9 cellular contexts compared by ENCODE assay signal in the genomic region with DNA sequence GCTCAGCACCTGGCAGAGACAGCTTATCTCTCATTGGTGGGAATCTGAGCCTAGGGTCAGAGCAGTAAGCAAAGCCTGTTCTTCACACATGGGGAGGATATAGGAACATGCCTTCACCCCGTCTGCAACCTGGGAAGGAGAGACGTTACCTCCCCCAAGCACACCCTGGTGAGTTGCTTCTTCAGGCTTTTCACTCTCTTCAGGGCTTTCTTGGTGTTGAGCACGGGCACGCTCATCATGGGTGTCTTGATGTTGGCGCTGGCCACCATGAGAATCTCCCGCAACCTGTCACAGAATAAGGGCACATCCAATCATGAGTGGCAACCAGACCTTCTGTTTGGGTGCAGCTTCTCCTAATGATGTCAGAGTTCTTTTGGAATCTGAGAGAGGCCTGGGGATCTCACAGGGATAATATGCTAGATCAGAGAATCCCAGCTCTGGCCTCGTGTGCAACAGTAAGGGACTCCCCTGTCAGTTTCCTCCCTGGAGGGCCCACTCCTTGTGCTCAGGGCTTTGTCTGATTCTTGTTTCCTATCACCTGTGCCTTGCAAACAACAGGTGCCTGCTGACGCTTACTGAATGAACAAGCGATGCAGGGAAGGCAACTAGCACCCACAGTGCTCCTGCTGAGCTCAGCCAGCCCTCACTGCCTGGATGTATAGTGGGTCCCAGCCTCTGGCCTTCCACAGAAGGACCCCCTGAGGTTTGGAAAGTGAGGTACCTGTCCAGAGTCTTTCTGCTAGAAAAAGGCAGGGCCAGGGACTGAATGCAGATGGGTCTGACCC.
DNase-seq lines count a peak whose midpoint lies in the region; ATAC-seq and TF ChIP-seq lines count a peak whose summit lies in the region.
"Had no signal": no experiment of that assay in that cellular context is flagged by ENCODE, and none has a peak within 500 bp of the region (broad histone marks: within the 10 kb centered on the region; RNA-seq: fewer than 3 reads in every experiment).

No MANE protein-coding gene starts in this region.

- H3K4me1 ChIP-seq in gastroesophageal sphincter, result peaks cover 0 to 45% (median 34%) of the 10 kb centered on the region in 3 donors
- peaks cover 24% of the 10 kb centered on the region for H3K4me1 ChIP-seq in mucosa of descending colon (ENCODE audit: low read depth)

- H3K9me3 Mint-ChIP-seq in T-helper 2 cell treated with Interferon-gamma antibody and Interleukin-4, amounts not matched to agents 5 μg/mL and 100 μg/mL, for 36 hours, result no peaks in the 10 kb centered on the region

- TF ChIP-seq CTCF in gastroesophageal sphincter (IDR thresholded peaks at IDR 0.05), result no peak
- TF ChIP-seq CTCF in mucosa of descending colon (IDR thresholded peaks at IDR 0.05), result no peak

- H3K27ac ChIP-seq in gastroesophageal sphincter (peak overlapping the region in 3 of 4 donors; percentile 0 to 86 (median 79)), skin epidermis (peak overlapping the region in 20 of 21 experiments; percentile 10 to 95 (median 86))

- TF ChIP-seq POLR2A in gastroesophageal sphincter (IDR thresholded peaks at IDR 0.05), result no peak

- no peak overlapping the region for H3K4me3 Mint-ChIP-seq in T-helper 2 cell treated with Interferon-gamma antibody and Interleukin-4, amounts not matched to agents 5 μg/mL and 100 μg/mL, for 36 hours

- H3K4me1 Mint-ChIP-seq in T-helper 2 cell treated with Interferon-gamma antibody and Interleukin-4, amounts not matched to agents 5 μg/mL and 100 μg/mL, for 36 hours (ENCODE audit: low read depth), result peaks cover 62% of the 10 kb centered on the region

- ATAC-seq in gastroesophageal sphincter, result no peak
- ATAC-seq in mucosa of descending colon, result no peak

- TF ChIP-seq EP300 in gastroesophageal sphincter (IDR thresholded peaks at IDR 0.05), result no peak

- WGBS in gastroesophageal sphincter (ENCODE audit: low coverage in 1 of 2), 2 donors, result 80 to 92% methylated on average over 1 to 4 of the region's 9 CpGs

- peak overlapping the region; percentile 98 for H3K27ac Mint-ChIP-seq in T-helper 2 cell treated with Interferon-gamma antibody and Interleukin-4, amounts not matched to agents 5 μg/mL and 100 μg/mL, for 36 hours

- peaks cover 48% of the 10 kb centered on the region for H3K36me3 Mint-ChIP-seq in T-helper 2 cell treated with Interferon-gamma antibody and Interleukin-4, amounts not matched to agents 5 μg/mL and 100 μg/mL, for 36 hours (ENCODE audit: low read depth)

- intact Hi-C loops in mucosa of descending colon (cut with DNase I, micrococcal nuclease), result no loop called here

- no peak overlapping the region for H3K4me3 ChIP-seq in gastroesophageal sphincter
- H3K4me3 ChIP-seq in skin epidermis, result no peak overlapping the region
- H3K4me3 ChIP-seq in mucosa of descending colon, result no peak overlapping the region
- H3K4me3 ChIP-seq: lung had no signal

- H3K27me3 ChIP-seq in gastroesophageal sphincter, result no peaks in the 10 kb centered on the region

- no peaks in the 10 kb centered on the region for H3K27me3 Mint-ChIP-seq in T-helper 2 cell treated with Interferon-gamma antibody and Interleukin-4, amounts not matched to agents 5 μg/mL and 100 μg/mL, for 36 hours (ENCODE audit: low read depth)

- DNase-seq in T-helper 2 cell treated with Interferon-gamma antibody and Interleukin-4, amounts not matched to agents 5 μg/mL and 100 μg/mL, for 36 hours (ENCODE audit: low spot score), result no peak
- DNase-seq in T-helper 2 cell (no peak), RPMI8226 (peak; percentile 49), NCI-H526 (lab: John Stamatoyannopoulos, UW) (no peak), inferior parietal cortex (ENCODE audit: extremely low spot score) (no peak), mucosa of descending colon (no peak)

- H3K36me3 ChIP-seq in gastroesophageal sphincter (peaks cover 0 to 66% of the 10 kb centered on the region in 2 donors), mucosa of descending colon (ENCODE audit: low read depth) (no peaks in the 10 kb centered on the region)

- H3K9me3 ChIP-seq in gastroesophageal sphincter (no peaks in the 10 kb centered on the region), mucosa of descending colon (no peaks in the 10 kb centered on the region)
